Comparison of ENCODE assay signal across 32 cellular contexts in the genomic region with DNA sequence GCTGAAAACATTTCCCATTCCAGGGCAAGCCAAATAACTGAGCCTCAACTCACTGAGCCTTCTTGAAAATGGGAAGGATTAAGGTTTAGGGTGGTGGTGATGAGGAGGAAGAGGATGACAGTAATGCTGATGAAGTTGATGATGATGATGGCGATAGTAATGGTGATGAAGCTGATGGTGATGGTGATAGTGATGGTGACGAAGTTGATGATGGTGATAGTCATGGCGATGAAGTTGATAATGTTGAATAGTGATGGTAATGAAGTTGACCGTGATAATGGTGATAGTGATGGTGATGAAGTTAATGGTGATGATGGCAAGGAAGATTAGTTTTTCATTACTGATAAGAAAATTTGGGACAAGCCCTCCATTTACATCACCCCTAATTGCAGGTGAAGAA.
"Had no signal": no experiment of that assay in that cellular context is flagged by ENCODE, and none has a peak within 500 bp of the region (broad histone marks: within the 10 kb centered on the region; RNA-seq: fewer than 3 reads in every experiment).

No MANE protein-coding gene starts in this region.

- H3K4me3 Mint-ChIP-seq: naive thymus-derived CD4-positive, alpha-beta T cell; natural killer cell; nephron; neural progenitor cell; stimulated activated memory B cell treated with anti-CD40 and anti-IgM and Interleukin-4, amounts not matched to agents 10 μg/mL and 1 μg/mL and 100 μg/mL, for 72 hours; stimulated activated naive CD8-positive, alpha-beta T cell treated with anti-CD3 and anti-CD28 coated beads, Interleukin-15, amount 100 ng/mL, for 72 hours had no signal

- H3K36me3 Mint-ChIP-seq: naive thymus-derived CD4-positive, alpha-beta T cell; natural killer cell; neural progenitor cell; stimulated activated memory B cell treated with anti-CD40 and anti-IgM and Interleukin-4, amounts not matched to agents 10 μg/mL and 1 μg/mL and 100 μg/mL, for 72 hours had no signal

- H3K9me3 ChIP-seq: neutrophil, ovary, psoas muscle, spleen, suprapubic skin, testis, thyroid gland, tibial nerve, upper lobe of left lung, uterus had no signal

- H3K4me2 ChIP-seq: neural progenitor cell, smooth muscle cell had no signal

- H3K4me1 ChIP-seq: psoas muscle, spleen, upper lobe of left lung, uterus had no signal

- H3K27me3 Mint-ChIP-seq: stimulated activated memory B cell treated with anti-CD40 and anti-IgM and Interleukin-4, amounts not matched to agents 10 μg/mL and 1 μg/mL and 100 μg/mL, for 72 hours had no signal

- H3K9ac ChIP-seq: neural progenitor cell, parathyroid adenoma had no signal

- H3K4me3 ChIP-seq: neural progenitor cell, ovary, psoas muscle, skin epidermis, smooth muscle cell, spleen, suprapubic skin, testis, thyroid gland, tibial nerve, upper lobe of left lung, uterus had no signal

- H3K27ac ChIP-seq: neural progenitor cell, neutrophil, ovary, parathyroid adenoma, psoas muscle, skin epidermis, spleen, suprapubic skin, testis, thyroid gland, tibial nerve, upper lobe of left lung, uterus had no signal

- H3K36me3 ChIP-seq: neural progenitor cell, neutrophil, ovary, spleen, suprapubic skin, thyroid gland, tibial nerve, upper lobe of left lung, uterus had no signal

- H3K27ac Mint-ChIP-seq: naive thymus-derived CD4-positive, alpha-beta T cell; natural killer cell; neural progenitor cell; progenitor cell of endocrine pancreas; stimulated activated memory B cell treated with anti-CD40 and anti-IgM and Interleukin-4, amounts not matched to agents 10 μg/mL and 1 μg/mL and 100 μg/mL, for 72 hours; stimulated activated naive CD8-positive, alpha-beta T cell treated with anti-CD3 and anti-CD28 coated beads, Interleukin-15, amount 100 ng/mL, for 72 hours had no signal

- H3K9me3 Mint-ChIP-seq: nephron; neural progenitor cell; stimulated activated naive CD8-positive, alpha-beta T cell treated with anti-CD3 and anti-CD28 coated beads, Interleukin-15, amount 100 ng/mL, for 72 hours had no signal

- DNase-seq: naive thymus-derived CD4-positive, alpha-beta T cell; natural killer cell; nucleus accumbens; ovary; posterior cingulate gyrus; psoas muscle; right cardiac atrium; spleen; stimulated activated CD4-positive, alpha-beta T cell treated with anti-CD3 and anti-CD28 coated beads, Interleukin-12 subunit alpha, Interleukin-12 subunit beta, amount 100 ng/mL, for 4 hours; stimulated activated CD4-positive, alpha-beta T cell treated with anti-CD3 and anti-CD28 coated beads, Interleukin-1b, Interleukin-23, amount 100 ng/mL, for 48 hours; stimulated activated CD4-positive, alpha-beta T cell treated with anti-CD3 and anti-CD28 coated beads, Interleukin-4, amount 100 ng/mL, for 1 hour; stimulated activated CD4-positive, alpha-beta T cell treated with anti-CD3 and anti-CD28 coated beads, Interleukin-4, amount 100 ng/mL, for 4 hours; stimulated activated CD8-positive, alpha-beta memory T cell treated with anti-CD3 and anti-CD28 coated beads, Interleukin-4, amount 100 ng/mL, for 48 hours; stimulated activated naive CD4-positive, alpha-beta T cell; stimulated activated naive CD8-positive, alpha-beta T cell treated with anti-CD3 and anti-CD28 coated beads, Interleukin-15, amount 100 ng/mL, for 72 hours; stimulated activated naive CD8-positive, alpha-beta T cell treated with anti-CD3 and anti-CD28 coated beads, Interleukin-15, Interleukin-2, amounts not matched to agents 100 U/mL and 50 U/mL, for 24 hours; substantia nigra; testis; thyroid gland; trophoblast cell; upper lobe of left lung; uterus had no signal

- H2AFZ ChIP-seq: neural progenitor cell, parathyroid adenoma had no signal

- H3K27me3 ChIP-seq: neural progenitor cell, neutrophil, ovary, suprapubic skin, testis, thyroid gland, tibial nerve, upper lobe of left lung, uterus had no signal

- H3K4me1 Mint-ChIP-seq: naive thymus-derived CD4-positive, alpha-beta T cell; natural killer cell; stimulated activated memory B cell treated with anti-CD40 and anti-IgM and Interleukin-4, amounts not matched to agents 10 μg/mL and 1 μg/mL and 100 μg/mL, for 72 hours; stimulated activated naive CD8-positive, alpha-beta T cell treated with anti-CD3 and anti-CD28 coated beads, Interleukin-15, amount 100 ng/mL, for 72 hours had no signal
